Comparison of ENCODE assay signal across 9 cellular contexts in the genomic region with DNA sequence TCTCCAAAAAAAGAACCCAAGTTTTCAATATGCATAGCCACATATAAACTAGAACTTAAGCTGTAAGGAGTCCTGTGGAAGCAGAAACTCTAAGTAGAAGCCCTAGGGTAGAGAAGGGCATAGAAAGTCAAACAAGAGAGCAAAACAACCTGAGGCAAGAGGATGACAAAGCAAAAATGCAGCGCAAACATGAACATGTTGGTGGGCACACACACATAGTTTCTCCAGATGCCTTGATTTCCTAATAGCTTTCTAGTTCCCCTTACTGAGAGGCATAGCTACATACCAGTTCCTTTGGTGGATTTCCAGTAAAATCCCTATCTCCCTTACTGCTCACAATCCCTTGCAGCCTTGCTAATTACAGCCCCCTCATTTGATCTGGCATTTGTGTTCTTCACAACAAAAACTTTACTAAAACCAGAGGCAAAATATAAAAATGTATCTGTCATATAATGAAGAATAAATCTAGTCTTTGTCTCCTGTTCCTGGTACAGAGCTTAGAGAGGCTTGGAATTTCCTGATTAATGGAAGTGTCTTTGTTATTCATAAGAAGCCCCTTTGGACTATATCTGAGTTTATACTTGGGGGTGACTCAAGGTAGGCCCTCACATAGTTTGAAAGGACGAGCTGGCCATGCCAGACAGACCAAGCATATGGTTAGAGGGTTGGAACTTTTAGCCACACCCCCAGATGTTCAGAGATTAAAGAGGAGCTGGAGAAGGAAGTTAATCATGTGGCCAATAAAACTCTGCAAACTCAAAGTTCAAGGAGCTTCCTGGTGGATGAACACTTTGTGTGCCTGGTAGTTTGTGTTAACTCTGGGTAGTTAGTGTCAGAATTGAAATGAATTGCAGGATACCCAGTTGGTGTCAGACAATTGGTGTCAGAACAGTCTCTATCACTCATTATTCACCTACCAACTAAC. TPM values are rescaled to one million over a fixed set of nuclear protein-coding genes. Genes with fewer than 3 reads are reported as not detected.
DNase-seq lines count a peak whose midpoint lies in the region; ATAC-seq and TF ChIP-seq lines count a peak whose summit lies in the region.
"Had no signal": no experiment of that assay in that cellular context is flagged by ENCODE, and none has a peak within 500 bp of the region (broad histone marks: within the 10 kb centered on the region; RNA-seq: fewer than 3 reads in every experiment).

No MANE protein-coding gene starts in this region.

- no peaks in the 10 kb centered on the region for H3F3A ChIP-seq in PC-3 (ENCODE audit: low read length, unreplicated experiment)

- no peak overlapping the region for H3K4me2 ChIP-seq in PC-3 (ENCODE audit: low read length)

- H3K9me3 ChIP-seq in PC-3 (ENCODE audit: low read length) (no peaks in the 10 kb centered on the region), MG63 (no peaks in the 10 kb centered on the region)

- peaks cover 19% of the 10 kb centered on the region for H3K36me3 Mint-ChIP-seq in osteocyte (ENCODE audit: unreplicated experiment)

- no peak overlapping the region for H3K4me3 Mint-ChIP-seq in osteocyte (ENCODE audit: unreplicated experiment)

- peak overlapping the region; percentile 74 for H3K27ac Mint-ChIP-seq in osteocyte (ENCODE audit: unreplicated experiment)

- H3K9me3 Mint-ChIP-seq in osteocyte (ENCODE audit: unreplicated experiment), result peaks cover 4% of the 10 kb centered on the region

- H2AFZ ChIP-seq in PC-3 (ENCODE audit: low read length), result no peak overlapping the region

- H3K79me2 ChIP-seq in PC-3 (ENCODE audit: low read length), result no peaks in the 10 kb centered on the region

- H3K27ac ChIP-seq in PC-3 (ENCODE audit: low read length), result no peak overlapping the region

- peaks cover 14% of the 10 kb centered on the region for H3K36me3 ChIP-seq in PC-3 (ENCODE audit: low read depth, low read length)
- peaks cover 7% of the 10 kb centered on the region for H3K36me3 ChIP-seq in MG63

- POLR2A ChIA-PET in PC-3 (lab: Charles Lee; ENCODE audit: unreplicated experiment), result no interaction called here

- CTCF ChIA-PET in PC-3 (lab: Charles Lee), result no interaction called here

- BruUV-seq in PC-3 (replicated peaks; lab: Mats Ljungman, UMichigan), result no TSS peak

- peaks cover 37% of the 10 kb centered on the region for H3K4me1 Mint-ChIP-seq in osteocyte (ENCODE audit: unreplicated experiment)

- DNase-seq in EL (peak; percentile 59), PC-3 (peak; percentile 38), fibroblast of gingiva (ENCODE audit: low read depth) (peak; percentile 90), osteocyte (ENCODE audit: extremely low spot score, unreplicated experiment) (no peak), MG63 (no peak), DMS153 treated with DMSO at 0.1 percent for 48 hours (lab: John Stamatoyannopoulos, UW; ENCODE audit: unreplicated experiment) (no peak)
- DNase-seq: MM.1S had no signal

- H3K27me3 ChIP-seq in PC-3 (ENCODE audit: low read length) (no peaks in the 10 kb centered on the region), MG63 (no peaks in the 10 kb centered on the region)

- no peak for TF ChIP-seq CTCF in PC-3 (conservative IDR thresholded peaks at IDR 0.05; ENCODE audit: low read depth, low read length)
- TF ChIP-seq CTCF in osteocyte (IDR thresholded peaks at IDR 0.05), result no peak

- H4K20me1 ChIP-seq in PC-3 (ENCODE audit: low read length), result no peaks in the 10 kb centered on the region

- no peaks in the 10 kb centered on the region for H3K27me3 Mint-ChIP-seq in osteocyte (ENCODE audit: unreplicated experiment)

- H3K4me3 ChIP-seq in PC-3 (ENCODE audit: low read length), result no peak overlapping the region
- no peak overlapping the region for H3K4me3 ChIP-seq in MG63

- no peak overlapping the region for H3K9ac ChIP-seq in PC-3 (ENCODE audit: low read length)

- intact Hi-C loops in PC-3 (cut with micrococcal nuclease), result no loop called here

- peaks cover 19% of the 10 kb centered on the region for H3K4me1 ChIP-seq in PC-3 (ENCODE audit: insufficient read depth, low read length)

- ATAC-seq in PC-3 (peak; percentile 67), HG03457 (IDR thresholded peaks at IDR 0.05; ENCODE audit: unreplicated experiment) (no peak), HG02970 (IDR thresholded peaks at IDR 0.05; ENCODE audit: low FRiP score, unreplicated experiment) (no peak)

- no peaks in the 10 kb centered on the region for H3K9me2 ChIP-seq in PC-3 (replicated peaks; ENCODE audit: low read length)

RNA-seq across cellular contexts. Expression of gene ZCCHC13, which starts 52.7 kb away (rescaled TPM):
- total RNA-seq in PC-3 (2014; rRNA removed) (not detected in 2 replicates), osteocyte (not detected in 2 replicates)
- total RNA-seq in MG63 (2014; rRNA removed; shearing (Covaris generic); ENCODE audit: low replicate concordance), result not detected in 2 replicates

Comparison
In these comparisons a context has a peak if more than half of its experiments do, and no peak if none do; other contexts are left out.
1. DNase-seq: peak in EL (single experiment), PC-3 (single experiment) and fibroblast of gingiva (single experiment); none in osteocyte (single experiment), MG63 (single experiment) and DMS153 treated with DMSO at 0.1 percent for 48 hours (single experiment).